In the genomic region with DNA sequence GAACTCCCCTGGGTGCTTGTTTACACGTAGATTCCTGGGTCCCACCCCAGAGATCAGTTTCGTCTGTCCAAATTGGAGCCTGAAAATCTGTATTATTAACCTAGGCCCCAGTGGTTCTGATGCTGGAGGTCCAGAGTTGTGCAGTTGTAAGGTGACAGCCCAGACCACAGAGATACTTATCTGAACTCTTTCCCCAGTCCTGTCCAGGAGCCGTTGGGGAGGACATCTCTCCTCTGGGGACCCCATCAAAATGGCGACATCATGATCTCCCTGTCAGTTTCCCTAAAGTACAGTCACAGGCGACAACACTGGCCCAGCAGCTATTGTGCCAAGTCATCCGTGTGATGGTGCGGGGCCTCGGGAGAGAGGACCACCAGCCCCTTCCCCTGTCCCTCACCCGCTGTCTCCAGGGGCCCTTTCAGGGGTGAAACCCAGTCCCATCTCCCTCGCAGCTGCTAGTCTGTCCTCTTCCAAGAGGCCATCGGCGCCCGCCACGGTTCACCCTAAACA, we compare ENCODE assay signal across 9 cellular contexts. TPM values are rescaled to one million over a fixed set of nuclear protein-coding genes. Genes with fewer than 3 reads are reported as not detected.
DNase-seq lines count a peak whose midpoint lies in the region; ATAC-seq and TF ChIP-seq lines count a peak whose summit lies in the region.
"Had no signal": no experiment of that assay in that cellular context is flagged by ENCODE, and none has a peak within 500 bp of the region (broad histone marks: within the 10 kb centered on the region; RNA-seq: fewer than 3 reads in every experiment).

No MANE protein-coding gene starts in this region.

- H3K27ac Mint-ChIP-seq in activated naive CD4-positive, alpha-beta T cell treated with anti-CD3 and anti-CD28 coated beads for 36 hours: no peak overlapping the region

- no peaks in the 10 kb centered on the region for H3K9me3 Mint-ChIP-seq in activated naive CD4-positive, alpha-beta T cell treated with anti-CD3 and anti-CD28 coated beads for 36 hours

- CTCF ChIA-PET in activated naive CD4-positive, alpha-beta T cell treated with anti-CD3 and anti-CD28 coated beads for 36 hours (lab: Charles Lee): interaction anchor here (0.9 kb wide), 1 partner anchor 86 kb away, joined by 3 read pairs; no protein-coding TSS in a partner anchor

- peaks cover 2% of the 10 kb centered on the region for H3K27me3 Mint-ChIP-seq in activated naive CD4-positive, alpha-beta T cell treated with anti-CD3 and anti-CD28 coated beads for 36 hours (ENCODE audit: low read depth)

- H3K27me3 ChIP-seq in ascending aorta (no peaks in the 10 kb centered on the region), right lobe of liver (no peaks in the 10 kb centered on the region), tibial artery (no peaks in the 10 kb centered on the region)

- intact Hi-C loops in activated naive CD4-positive, alpha-beta T cell treated with anti-CD3 and anti-CD28 coated beads for 36 hours (cut with micrococcal nuclease): loop anchor here (1.0 to 2.0 kb wide), 2 partner anchors 8 to 116 kb away; a partner anchor contains a TSS
- intact Hi-C loops in ascending aorta (cut with DNase I): loop anchor here (5.0 to 10.0 kb wide), 2 partner anchors 37 to 254 kb away; a partner anchor contains a TSS
- intact Hi-C loops in right lobe of liver (cut with DNase I): no loop called here
- intact Hi-C loops in tibial artery (cut with DNase I; ENCODE audit: low total_unique reads): no loop called here

- H3K4me3 Mint-ChIP-seq in activated naive CD4-positive, alpha-beta T cell treated with anti-CD3 and anti-CD28 coated beads for 36 hours: peak overlapping the region; percentile 90

- TF ChIP-seq CTCF in ascending aorta (IDR thresholded peaks at IDR 0.05): no peak
- no peak for TF ChIP-seq CTCF in right lobe of liver (IDR thresholded peaks at IDR 0.05)
- TF ChIP-seq CTCF in tibial artery (IDR thresholded peaks at IDR 0.05): no peak

- WGBS in right lobe of liver (ENCODE audit: insufficient coverage, low coverage, low lambda C conversion rate, missing lambda C conversion rate): 21% methylated on average over 9 of the region's 14 CpGs

- H3K4me1 Mint-ChIP-seq in activated naive CD4-positive, alpha-beta T cell treated with anti-CD3 and anti-CD28 coated beads for 36 hours (ENCODE audit: low read depth): peaks cover 18% of the 10 kb centered on the region

- no peak for TF ChIP-seq POLR2A in right lobe of liver (IDR thresholded peaks at IDR 0.05)

- no peak for DNase-seq in activated naive CD4-positive, alpha-beta T cell treated with anti-CD3 and anti-CD28 coated beads for 36 hours
- no peak for DNase-seq in activated naive CD4-positive, alpha-beta T cell (lab: John Stamatoyannopoulos, UW)
- DNase-seq in ascending aorta (ENCODE audit: low spot score in 2 of 2) (no peak), right lobe of liver (no peak), tibial artery (no peak), cortex of kidney (lab: John Stamatoyannopoulos, UW) (no peak)
- DNase-seq in stimulated activated naive CD4-positive, alpha-beta T cell treated with Interleukin-2 at 50 U/mL for 16 hours (lab: John Stamatoyannopoulos, UW): no peak
- DNase-seq: NCI-H524 treated with DMSO at 0.1 percent for 48 hours had no signal

- H3K9me3 ChIP-seq in ascending aorta (no peaks in the 10 kb centered on the region), right lobe of liver (no peaks in the 10 kb centered on the region), tibial artery (no peaks in the 10 kb centered on the region)

- H3K36me3 ChIP-seq in ascending aorta (no peaks in the 10 kb centered on the region), right lobe of liver (no peaks in the 10 kb centered on the region), tibial artery (peaks cover 0 to 3% (median 1%) of the 10 kb centered on the region in 3 donors)

- no peaks in the 10 kb centered on the region for H3K36me3 Mint-ChIP-seq in activated naive CD4-positive, alpha-beta T cell treated with anti-CD3 and anti-CD28 coated beads for 36 hours (ENCODE audit: low read depth)

- H3K4me3 ChIP-seq in ascending aorta: peak overlapping the region; percentile 95 to 96
- H3K4me3 ChIP-seq in right lobe of liver: peak overlapping the region; percentile 78 to 94 (median 89)
- peak overlapping the region; percentile 73 to 76 for H3K4me3 ChIP-seq in tibial artery

- no peak for ATAC-seq in right lobe of liver
- no peak for ATAC-seq in HG03439 (IDR thresholded peaks at IDR 0.05; ENCODE audit: unreplicated experiment)

- H3K4me1 ChIP-seq in ascending aorta (peaks cover 10 to 35% of the 10 kb centered on the region in 2 donors), right lobe of liver (no peaks in the 10 kb centered on the region), tibial artery (peaks cover 0 to 51% (median 41%) of the 10 kb centered on the region in 4 donors)

- H3K27ac ChIP-seq in ascending aorta (peak overlapping the region; percentile 23 to 59), right lobe of liver (no peak overlapping the region), tibial artery (peak overlapping the region; percentile 71 to 79)

RNA-seq across cellular contexts. Expression of a gene that starts 0.7 kb away (rescaled TPM):
- total RNA-seq in activated naive CD4-positive, alpha-beta T cell treated with anti-CD3 and anti-CD28 coated beads for 36 hours: 10 to 100 TPM; 35.0 to 36.0 TPM
- total RNA-seq in ascending aorta (116 TPM), right lobe of liver (10 to 100 TPM in 5 of 6 experiments, 1 to 10 TPM in 1; 9.9 to 19.4 (median 15.6) TPM)

RNA-seq across cellular contexts. Expression of a gene that starts 29.3 kb away (rescaled TPM):
- not detected for total RNA-seq in activated naive CD4-positive, alpha-beta T cell treated with anti-CD3 and anti-CD28 coated beads for 36 hours
- total RNA-seq in ascending aorta (not detected), right lobe of liver (not detected)

RNA-seq across cellular contexts. Expression of a gene that starts 47.6 kb away (rescaled TPM):
- total RNA-seq in activated naive CD4-positive, alpha-beta T cell treated with anti-CD3 and anti-CD28 coated beads for 36 hours: not detected
- total RNA-seq in ascending aorta (not detected), right lobe of liver (not detected)

Comparison
In these comparisons a context has a peak if more than half of its experiments do, and no peak if none do; other contexts are left out.
1. H3K27ac ChIP-seq: peak in ascending aorta (2 of 2) and tibial artery (2 of 2); none in right lobe of liver (0 of 3).
2. intact Hi-C loops: an anchor here in activated naive CD4-positive, alpha-beta T cell treated with anti-CD3 and anti-CD28 coated beads for 36 hours (1.0 to 2.0 kb wide) and ascending aorta (5.0 to 10.0 kb wide); none called in right lobe of liver and tibial artery.
3. Peak in every context shown above with its lines, with median percentiles within 50 percentile points of each other: H3K4me3 ChIP-seq.